8 cellular contexts compared by ENCODE assay signal in genomic region chr2:55009277-55010055, GRCh38. TPM values are rescaled to one million over a fixed set of nuclear protein-coding genes. Genes with fewer than 3 reads are reported as not detected.
A peak's percentile ranks its signal among the peaks of the same experiment; 100 is the strongest.
DNase-seq lines count a peak whose midpoint lies in the region; ATAC-seq and TF ChIP-seq lines count a peak whose summit lies in the region.

No MANE protein-coding gene starts in this region.

- no peak overlapping the region for H3K18ac ChIP-seq in mesenchymal stem cell (ENCODE audit: low read depth in 1 of 2, low read length in 2 of 2)

- H3K4me3 ChIP-seq in AG10803 (ENCODE audit: low read length) = peak overlapping the region; percentile 45
- peak overlapping the region in 1 of 2 experiments; percentile 63 for H3K4me3 ChIP-seq in mesenchymal stem cell (ENCODE audit: insufficient read depth in 1 of 2, low read depth in 1 of 2, low read length in 2 of 2)

- no peaks in the 10 kb centered on the region for H3K79me1 ChIP-seq in mesenchymal stem cell (replicated peaks; ENCODE audit: low read length, poor library complexity, severe bottlenecking)

- H3K23ac ChIP-seq in mesenchymal stem cell (ENCODE audit: low read length in 2 of 2) = no peak overlapping the region

- DNase-seq in AG10803 (ENCODE audit: low read depth) = no peak
- DNase-seq in activated CD4-positive, alpha-beta memory T cell treated with anti-CD3 and anti-CD28 coated beads, Interleukin-2, amount 10 ng/mL, durations not matched to agents 7 days and 5 days = no peak
- DNase-seq in mesenchymal stem cell = peak; percentile 50
- DNase-seq in endothelial cell (ENCODE audit: low spot score) = no peak
- DNase-seq in SK-N-DZ (ENCODE audit: low spot score) = no peak
- no peak for DNase-seq in GM19238 (ENCODE audit: insufficient read length, low spot score)

- peak overlapping the region; percentile 85 for H3K9ac ChIP-seq in mesenchymal stem cell (ENCODE audit: low read length)

- TF ChIP-seq CTCF in AG10803 (conservative IDR thresholded peaks at IDR 0.05; ENCODE audit: low read length) (no peak), endothelial cell (IDR thresholded peaks at IDR 0.05; ENCODE audit: unreplicated experiment) (no peak)

- no peak overlapping the region for H2BK120ac ChIP-seq in mesenchymal stem cell (ENCODE audit: low read depth, low read length)

- H3K9me3 Mint-ChIP-seq in activated CD4-positive, alpha-beta memory T cell treated with anti-CD3 and anti-CD28 coated beads, Interleukin-2, amount 10 ng/mL, durations not matched to agents 7 days and 5 days = no peaks in the 10 kb centered on the region
- no peaks in the 10 kb centered on the region for H3K9me3 Mint-ChIP-seq in endothelial cell (ENCODE audit: unreplicated experiment)

- peaks cover 2% of the 10 kb centered on the region for H3K36me3 Mint-ChIP-seq in activated CD4-positive, alpha-beta memory T cell treated with anti-CD3 and anti-CD28 coated beads, Interleukin-2, amount 10 ng/mL, durations not matched to agents 7 days and 5 days (ENCODE audit: low read depth)
- no peaks in the 10 kb centered on the region for H3K36me3 Mint-ChIP-seq in endothelial cell (ENCODE audit: low read depth, unreplicated experiment)

- ATAC-seq in GM21515 (IDR thresholded peaks at IDR 0.05; ENCODE audit: unreplicated experiment) = peak; percentile 19
- ATAC-seq in HG03196 (IDR thresholded peaks at IDR 0.05; ENCODE audit: unreplicated experiment) = no peak

- no peak overlapping the region for H2AK5ac ChIP-seq in mesenchymal stem cell (ENCODE audit: low read length, severe bottlenecking)

- no peak overlapping the region for H3K14ac ChIP-seq in mesenchymal stem cell (ENCODE audit: low read length in 2 of 2)

- H3K4me2 ChIP-seq in mesenchymal stem cell (ENCODE audit: low read length, poor library complexity, severe bottlenecking) = no peak overlapping the region

- no peak overlapping the region for H2BK15ac ChIP-seq in mesenchymal stem cell (ENCODE audit: low read depth, poor library complexity, severe bottlenecking)

- H2BK5ac ChIP-seq in mesenchymal stem cell (ENCODE audit: low read depth, low read length, poor library complexity, severe bottlenecking) = no peak overlapping the region

- H3K4me1 ChIP-seq in mesenchymal stem cell (ENCODE audit: control insufficient read depth, insufficient read depth, low read depth, low read length) = peaks cover 7% of the 10 kb centered on the region

- H3K4me3 Mint-ChIP-seq in activated CD4-positive, alpha-beta memory T cell treated with anti-CD3 and anti-CD28 coated beads, Interleukin-2, amount 10 ng/mL, durations not matched to agents 7 days and 5 days = peak overlapping the region; percentile 78
- no peak overlapping the region for H3K4me3 Mint-ChIP-seq in endothelial cell (ENCODE audit: unreplicated experiment)

- CTCF ChIA-PET in activated CD4-positive, alpha-beta memory T cell treated with anti-CD3 and anti-CD28 coated beads, Interleukin-2, amount 10 ng/mL, durations not matched to agents 7 days and 5 days (lab: Charles Lee) = interaction anchor here (1.5 to 2.3 kb wide), 5 partner anchors 10 to 165 kb away, joined by 4 to 8 read pairs (median 5); partner anchors contain the start of gene RTN4

- 43% methylated on average over 5 of the region's 7 CpGs for WGBS in mesenchymal stem cell

- no peak overlapping the region for H3K4ac ChIP-seq in mesenchymal stem cell (ENCODE audit: low read depth in 1 of 2, low read length in 2 of 2)

- H4K8ac ChIP-seq in mesenchymal stem cell (ENCODE audit: low read length) = no peak overlapping the region

- no peaks in the 10 kb centered on the region for H3K9me3 ChIP-seq in mesenchymal stem cell (ENCODE audit: control insufficient read depth, low read length)

- H3K4me1 Mint-ChIP-seq in activated CD4-positive, alpha-beta memory T cell treated with anti-CD3 and anti-CD28 coated beads, Interleukin-2, amount 10 ng/mL, durations not matched to agents 7 days and 5 days = peaks cover 43% of the 10 kb centered on the region
- H3K4me1 Mint-ChIP-seq in endothelial cell (ENCODE audit: unreplicated experiment) = peaks cover 50% of the 10 kb centered on the region

- POLR2A ChIA-PET in activated CD4-positive, alpha-beta memory T cell treated with anti-CD3 and anti-CD28 coated beads, Interleukin-2, amount 10 ng/mL, durations not matched to agents 7 days and 5 days (lab: Charles Lee) = interaction anchor here (0.9 to 3.7 kb wide), 6 partner anchors 10 to 156 kb away, joined by 3 to 24 read pairs (median 4); partner anchors contain the start of gene RTN4

- no peak overlapping the region for H3K27ac ChIP-seq in mesenchymal stem cell (ENCODE audit: low read length, poor library complexity, severe bottlenecking)

- no peaks in the 10 kb centered on the region for H3K27me3 Mint-ChIP-seq in activated CD4-positive, alpha-beta memory T cell treated with anti-CD3 and anti-CD28 coated beads, Interleukin-2, amount 10 ng/mL, durations not matched to agents 7 days and 5 days
- H3K27me3 Mint-ChIP-seq in endothelial cell (ENCODE audit: unreplicated experiment) = peaks cover 2% of the 10 kb centered on the region

- H3K36me3 ChIP-seq in mesenchymal stem cell (ENCODE audit: control insufficient read depth in 1 of 2, insufficient read depth in 2 of 2, low read depth in 1 of 2, low read length in 2 of 2) = no peaks in the 10 kb centered on the region

- H4K91ac ChIP-seq in mesenchymal stem cell (ENCODE audit: low read length) = no peak overlapping the region

- H2BK12ac ChIP-seq in mesenchymal stem cell (ENCODE audit: low read length in 2 of 2) = no peak overlapping the region

- no peaks in the 10 kb centered on the region for H3K27me3 ChIP-seq in mesenchymal stem cell (ENCODE audit: control insufficient read depth in 1 of 2, insufficient read depth in 1 of 2, low read length in 2 of 2)

- no peak overlapping the region for H2AFZ ChIP-seq in mesenchymal stem cell (ENCODE audit: low read depth, low read length)

- peak overlapping the region; percentile 76 for H3K27ac Mint-ChIP-seq in activated CD4-positive, alpha-beta memory T cell treated with anti-CD3 and anti-CD28 coated beads, Interleukin-2, amount 10 ng/mL, durations not matched to agents 7 days and 5 days
- no peak overlapping the region for H3K27ac Mint-ChIP-seq in endothelial cell (ENCODE audit: unreplicated experiment)

RNA-seq across cellular contexts. Expression of gene RTN4, which starts 40.8 kb away (rescaled TPM):
- 10 to 100 TPM; 90.1 to 92.4 TPM for total RNA-seq in activated CD4-positive, alpha-beta memory T cell treated with anti-CD3 and anti-CD28 coated beads, Interleukin-2, amount 10 ng/mL, durations not matched to agents 7 days and 5 days
- polyA plus RNA-seq in mesenchymal stem cell (2013, experiment 1 of 2) = 977 TPM
- polyA plus RNA-seq in mesenchymal stem cell (2013, experiment 2 of 2) = 1,026 TPM
- 264 TPM for total RNA-seq in endothelial cell (ENCODE audit: unreplicated experiment)
- 167 and 176 TPM in 2 replicates for polyA plus RNA-seq in SK-N-DZ (2014; cell fraction: cytosol; rRNA removed)
- 101 and 109 TPM in 2 replicates for polyA plus RNA-seq in SK-N-DZ (2014; cell fraction: nucleus; rRNA removed)
